In the genomic region with DNA sequence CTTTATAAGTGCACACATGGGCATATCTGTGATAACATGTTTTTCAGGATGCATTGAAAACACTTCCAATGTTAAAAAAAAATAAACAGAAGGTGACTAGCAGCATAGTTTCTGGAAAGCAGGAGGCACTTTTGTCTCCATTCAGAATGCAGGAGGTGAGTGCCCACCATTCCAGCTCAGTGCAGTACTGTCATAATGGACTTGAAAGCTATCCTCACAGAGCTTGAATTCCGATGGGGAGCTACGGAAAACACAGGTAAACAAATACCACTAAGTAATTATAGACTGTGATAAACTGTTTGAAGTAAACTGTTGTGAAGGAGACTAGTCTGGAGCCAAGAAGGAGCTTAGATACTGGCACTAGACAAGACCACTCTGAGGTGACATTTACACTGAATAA, we compare ENCODE assay signal across 16 cellular contexts. TPM values are rescaled to one million over a fixed set of nuclear protein-coding genes. Genes with fewer than 3 reads are reported as not detected.
A peak's percentile ranks its signal among the peaks of the same experiment; 100 is the strongest.
DNase-seq lines count a peak whose midpoint lies in the region; TF ChIP-seq lines count a peak whose summit lies in the region.
"Had no signal": no experiment of that assay in that cellular context is flagged by ENCODE, and none has a peak within 500 bp of the region (broad histone marks: within the 10 kb centered on the region; RNA-seq: fewer than 3 reads in every experiment).

No MANE protein-coding gene starts in this region.

- no peaks in the 10 kb centered on the region for H3K9me3 ChIP-seq in Caco-2
- H3K9me3 ChIP-seq: A549 had no signal

- DNase-seq in Caco-2, result no peak
- no peak for DNase-seq in osteocyte (ENCODE audit: extremely low spot score, unreplicated experiment)
- no peak for DNase-seq in caudate nucleus (lab: John Stamatoyannopoulos, UW)
- no peak for DNase-seq in ureter (ENCODE audit: low spot score)
- DNase-seq in DMS153 treated with DMSO at 0.1 percent for 48 hours (lab: John Stamatoyannopoulos, UW; ENCODE audit: unreplicated experiment), result no peak
- DNase-seq: 8988T; C1 segment of cervical spinal cord; CD4-positive, alpha-beta memory T cell; COR-L47; DMS153; DMS79; GF-D8; H9 had no signal

- TF ChIP-seq CTCF in Caco-2 (IDR thresholded peaks at IDR 0.05; ENCODE audit: insufficient read depth in 1 of 2, low read depth in 1 of 2, low read length in 1 of 2, severe bottlenecking in 1 of 2, unreplicated experiment in 1 of 2) (no peak), osteocyte (IDR thresholded peaks at IDR 0.05) (no peak)

- no peak overlapping the region for H3K27ac ChIP-seq in caudate nucleus (ENCODE audit: low read depth, low read length)
- H3K27ac ChIP-seq: A549 had no signal

- H3K4me3 Mint-ChIP-seq in Caco-2 (ENCODE audit: unreplicated experiment), result no peak overlapping the region
- no peak overlapping the region for H3K4me3 Mint-ChIP-seq in dendritic cell treated with granulocyte-macrophage colony-stimulating factor and Interleukin-4, amounts not matched to agents 40 ng/mL and 50 ng/mL, for 4 days
- H3K4me3 Mint-ChIP-seq in osteocyte (ENCODE audit: unreplicated experiment), result no peak overlapping the region
- H3K4me3 Mint-ChIP-seq: CD4-positive, alpha-beta memory T cell; GM23338; H9 had no signal

- peaks cover 10% of the 10 kb centered on the region for H3K4me1 ChIP-seq in Caco-2
- H3K4me1 ChIP-seq: A549 had no signal

- BruUV-seq in Caco-2 (replicated peaks; lab: Mats Ljungman, UMichigan), result no TSS peak

- H3K27me3 Mint-ChIP-seq in Caco-2 (ENCODE audit: insufficient read depth, unreplicated experiment) (no peaks in the 10 kb centered on the region), osteocyte (ENCODE audit: unreplicated experiment) (no peaks in the 10 kb centered on the region)
- H3K27me3 Mint-ChIP-seq in dendritic cell treated with granulocyte-macrophage colony-stimulating factor and Interleukin-4, amounts not matched to agents 40 ng/mL and 50 ng/mL, for 4 days, result no peaks in the 10 kb centered on the region

- H3K27ac Mint-ChIP-seq in Caco-2 (ENCODE audit: unreplicated experiment) (peak overlapping the region; percentile 23), osteocyte (ENCODE audit: unreplicated experiment) (peak overlapping the region; percentile 51)
- H3K27ac Mint-ChIP-seq in dendritic cell treated with granulocyte-macrophage colony-stimulating factor and Interleukin-4, amounts not matched to agents 40 ng/mL and 50 ng/mL, for 4 days, result peak overlapping the region; percentile 5
- H3K27ac Mint-ChIP-seq: CD4-positive, alpha-beta memory T cell; GM23338; H9 had no signal

- H3K4me1 Mint-ChIP-seq in Caco-2 (ENCODE audit: low read depth, unreplicated experiment) (peaks cover 27% of the 10 kb centered on the region), osteocyte (ENCODE audit: unreplicated experiment) (peaks cover 75% of the 10 kb centered on the region)
- H3K4me1 Mint-ChIP-seq in dendritic cell treated with granulocyte-macrophage colony-stimulating factor and Interleukin-4, amounts not matched to agents 40 ng/mL and 50 ng/mL, for 4 days (ENCODE audit: low read depth), result peaks cover 15% of the 10 kb centered on the region
- H3K4me1 Mint-ChIP-seq: CD4-positive, alpha-beta memory T cell had no signal

- H3K4me3 ChIP-seq in Caco-2 (ENCODE audit: low read depth, low read length), result no peak overlapping the region
- H3K4me3 ChIP-seq: A549, GM23338 had no signal

- no peaks in the 10 kb centered on the region for H3K27me3 ChIP-seq in Caco-2 (replicated peaks; ENCODE audit: control insufficient read depth, insufficient read depth, low read length)

- CTCF ChIA-PET in Caco-2 (lab: Charles Lee), result no interaction called here

- intact Hi-C loops in Caco-2 (cut with micrococcal nuclease; ENCODE audit: unreplicated experiment), result no loop called here
- intact Hi-C loops in dendritic cell treated with granulocyte-macrophage colony-stimulating factor and Interleukin-4, amounts not matched to agents 40 ng/mL and 50 ng/mL, for 4 days (cut with micrococcal nuclease), result no loop called here

- no peaks in the 10 kb centered on the region for H3K9me3 Mint-ChIP-seq in Caco-2 (ENCODE audit: unreplicated experiment)
- H3K9me3 Mint-ChIP-seq in dendritic cell treated with granulocyte-macrophage colony-stimulating factor and Interleukin-4, amounts not matched to agents 40 ng/mL and 50 ng/mL, for 4 days, result no peaks in the 10 kb centered on the region
- H3K9me3 Mint-ChIP-seq in osteocyte (ENCODE audit: unreplicated experiment), result no peaks in the 10 kb centered on the region
- H3K9me3 Mint-ChIP-seq: GM23338, H9 had no signal

- POLR2A ChIA-PET in Caco-2 (lab: Charles Lee), result no interaction called here

- H3K36me3 ChIP-seq in Caco-2 (ENCODE audit: control insufficient read depth, insufficient read depth, low read length), result no peaks in the 10 kb centered on the region

- H3K36me3 Mint-ChIP-seq in Caco-2 (ENCODE audit: insufficient read depth, unreplicated experiment), result no peaks in the 10 kb centered on the region
- no peaks in the 10 kb centered on the region for H3K36me3 Mint-ChIP-seq in dendritic cell treated with granulocyte-macrophage colony-stimulating factor and Interleukin-4, amounts not matched to agents 40 ng/mL and 50 ng/mL, for 4 days (ENCODE audit: low read depth)
- peaks cover 76% of the 10 kb centered on the region for H3K36me3 Mint-ChIP-seq in osteocyte (ENCODE audit: unreplicated experiment)
- H3K36me3 Mint-ChIP-seq: CD4-positive, alpha-beta memory T cell had no signal

RNA-seq across cellular contexts. Expression of a gene that starts 9.9 kb away (rescaled TPM):
- total RNA-seq in Caco-2 (2022) (0.09 and 0.56 TPM in 2 replicates), osteocyte (1,151 and 1,312 TPM in 2 replicates), ureter (4.8 TPM)

Comparison
In these comparisons a context has a peak if more than half of its experiments do, and no peak if none do; other contexts are left out.
1. RNA of a gene that starts 9.9 kb away (total RNA-seq): 1,151 to 1,312 TPM in osteocyte; 4.8 TPM in ureter (single experiment) and 0.09 to 0.56 TPM in Caco-2; every median in the first group is over 100 times any median in the second.
2. Peak in every context shown above with its lines, with median percentiles within 50 percentile points of each other: H3K27ac Mint-ChIP-seq.